17 cellular contexts compared by ENCODE assay signal in genomic region chr1:67700220-67700619, GRCh38. TPM values are rescaled to one million over a fixed set of nuclear protein-coding genes. Genes with fewer than 3 reads are reported as not detected.
DNase-seq lines count a peak whose midpoint lies in the region; ATAC-seq and TF ChIP-seq lines count a peak whose summit lies in the region.
"Had no signal": no experiment of that assay in that cellular context is flagged by ENCODE, and none has a peak within 500 bp of the region (broad histone marks: within the 10 kb centered on the region; RNA-seq: fewer than 3 reads in every experiment).

No MANE protein-coding gene starts in this region.

- H3K4me3 ChIP-seq in Caco-2 (ENCODE audit: low read depth, low read length) = no peak overlapping the region
- H3K4me3 ChIP-seq in HUES48 (ENCODE audit: low read depth, low read length) = no peak overlapping the region
- H3K4me3 ChIP-seq in GM23248 = no peak overlapping the region
- H3K4me3 ChIP-seq in testis = no peak overlapping the region
- H3K4me3 ChIP-seq: heart left ventricle, lung had no signal

- no peak overlapping the region for H2AFZ ChIP-seq in GM23248

- no peak for TF ChIP-seq CTCF in Caco-2 (IDR thresholded peaks at IDR 0.05; ENCODE audit: insufficient read depth in 1 of 2, low read depth in 1 of 2, low read length in 1 of 2, severe bottlenecking in 1 of 2, unreplicated experiment in 1 of 2)
- TF ChIP-seq CTCF in mesothelial cell of epicardium (IDR thresholded peaks at IDR 0.05; ENCODE audit: unreplicated experiment) = no peak
- TF ChIP-seq CTCF in testis (IDR thresholded peaks at IDR 0.05) = no peak

- H3K27me3 ChIP-seq in Caco-2 (replicated peaks; ENCODE audit: control insufficient read depth, insufficient read depth, low read length) = no peaks in the 10 kb centered on the region
- H3K27me3 ChIP-seq in HUES48 (ENCODE audit: control insufficient read depth, insufficient read depth, low read length) = no peaks in the 10 kb centered on the region
- no peaks in the 10 kb centered on the region for H3K27me3 ChIP-seq in GM23248 (replicated peaks; ENCODE audit: insufficient read depth)
- H3K27me3 ChIP-seq in testis = no peaks in the 10 kb centered on the region
- H3K27me3 ChIP-seq: heart left ventricle had no signal

- CTCF ChIA-PET in Caco-2 (lab: Charles Lee) = interaction anchor here (0.6 to 1.7 kb wide), 15 partner anchors 13 to 852 kb away, joined by 3 to 8 read pairs (median 3); partner anchors contain the start of gene GADD45A

- H3F3A ChIP-seq in GM23248 (ENCODE audit: insufficient read depth) = peaks cover 18% of the 10 kb centered on the region; the same call in 1 of the 2 replicates

- H3K9me3 Mint-ChIP-seq in Caco-2 (ENCODE audit: unreplicated experiment) = no peaks in the 10 kb centered on the region
- H3K9me3 Mint-ChIP-seq in activated naive CD8-positive, alpha-beta T cell (ENCODE audit: low read depth) = no peaks in the 10 kb centered on the region
- no peaks in the 10 kb centered on the region for H3K9me3 Mint-ChIP-seq in mesothelial cell of epicardium
- H3K9me3 Mint-ChIP-seq: naive thymus-derived CD4-positive, alpha-beta T cell had no signal

- ATAC-seq in HG03196 (IDR thresholded peaks at IDR 0.05; ENCODE audit: unreplicated experiment) = no peak
- ATAC-seq: naive thymus-derived CD4-positive, alpha-beta T cell; T-helper 17 cell had no signal

- H3K4me2 ChIP-seq in GM23248 (ENCODE audit: unreplicated experiment) = no peak overlapping the region

- no peaks in the 10 kb centered on the region for H3K9me2 ChIP-seq in GM23248 (ENCODE audit: insufficient read depth)

- H3K27ac Mint-ChIP-seq in Caco-2 (ENCODE audit: unreplicated experiment) (peak overlapping the region; percentile 96), mesothelial cell of epicardium (peak overlapping the region; percentile 70)
- peak overlapping the region; percentile 37 for H3K27ac Mint-ChIP-seq in activated naive CD8-positive, alpha-beta T cell
- H3K27ac Mint-ChIP-seq: T-helper 17 cell had no signal

- H3K27me3 Mint-ChIP-seq in Caco-2 (ENCODE audit: insufficient read depth, unreplicated experiment) (no peaks in the 10 kb centered on the region), mesothelial cell of epicardium (ENCODE audit: low read depth) (no peaks in the 10 kb centered on the region)
- peaks cover 2% of the 10 kb centered on the region for H3K27me3 Mint-ChIP-seq in activated naive CD8-positive, alpha-beta T cell

- no peak for TF ChIP-seq POLR2A in testis (IDR thresholded peaks at IDR 0.05)

- H4K20me1 ChIP-seq in GM23248 (ENCODE audit: insufficient read depth) = no peaks in the 10 kb centered on the region

- peaks cover 19% of the 10 kb centered on the region for H3K4me1 ChIP-seq in Caco-2
- H3K4me1 ChIP-seq in HUES48 (ENCODE audit: control insufficient read depth, insufficient read depth, low read length) = peaks cover 10% of the 10 kb centered on the region
- peaks cover 10% of the 10 kb centered on the region; the same call in 1 of the 2 replicates for H3K4me1 ChIP-seq in GM23248 (ENCODE audit: insufficient read depth)
- H3K4me1 ChIP-seq in testis = no peaks in the 10 kb centered on the region

- DNase-seq in Caco-2 = no peak
- DNase-seq in mesothelial cell of epicardium (ENCODE audit: low spot score in 2 of 2, unreplicated experiment in 2 of 2) = no peak
- no peak for DNase-seq in GM23248
- DNase-seq in testis = no peak
- DNase-seq: activated effector memory CD4-positive, alpha-beta T cell treated with anti-CD3 and anti-CD28 coated beads, Interleukin-2, amount 50 U/mL, for 16 hours; anterior cingulate cortex; NCI-H1694 treated with DMSO at 0.1 percent for 48 hours; NCI-H446; SIG-M5; T-helper 17 cell; WERI-Rb-1 had no signal

- H3K27ac ChIP-seq in HUES48 (ENCODE audit: low read depth, low read length) = peak overlapping the region; percentile 69
- no peak overlapping the region for H3K27ac ChIP-seq in GM23248
- no peak overlapping the region for H3K27ac ChIP-seq in testis
- H3K27ac ChIP-seq: WERI-Rb-1 had no signal

- H3K36me3 ChIP-seq in Caco-2 (ENCODE audit: control insufficient read depth, insufficient read depth, low read length) (no peaks in the 10 kb centered on the region), HUES48 (ENCODE audit: control insufficient read depth, insufficient read depth, low read length) (no peaks in the 10 kb centered on the region; the same call in 1 of the 2 replicates), GM23248 (ENCODE audit: low read depth) (peaks cover 33% of the 10 kb centered on the region), testis (ENCODE audit: low read depth, missing control alignments) (no peaks in the 10 kb centered on the region)

- H3K79me2 ChIP-seq in GM23248 (ENCODE audit: insufficient read depth) = peaks cover 20% of the 10 kb centered on the region

- in situ Hi-C loops in GM23248 (cut with MboI) = no loop called here

- H3K9me3 ChIP-seq in Caco-2 (no peaks in the 10 kb centered on the region), HUES48 (ENCODE audit: control insufficient read depth, insufficient read depth, low read length) (no peaks in the 10 kb centered on the region), GM23248 (ENCODE audit: low read depth) (no peaks in the 10 kb centered on the region), testis (no peaks in the 10 kb centered on the region)
- H3K9me3 ChIP-seq: heart left ventricle had no signal

- H3K9ac ChIP-seq in HUES48 (ENCODE audit: low read depth, low read length) (no peak overlapping the region), GM23248 (no peak overlapping the region)

- peaks cover 16% of the 10 kb centered on the region for H3K4me1 Mint-ChIP-seq in Caco-2 (ENCODE audit: low read depth, unreplicated experiment)
- H3K4me1 Mint-ChIP-seq in activated naive CD8-positive, alpha-beta T cell (ENCODE audit: low read depth) = peaks cover 10% of the 10 kb centered on the region
- H3K4me1 Mint-ChIP-seq in mesothelial cell of epicardium = peaks cover 24% of the 10 kb centered on the region
- H3K4me1 Mint-ChIP-seq: T-helper 17 cell had no signal

- intact Hi-C loops in Caco-2 (cut with micrococcal nuclease; ENCODE audit: unreplicated experiment) (loop anchor here (1.0 to 5.0 kb wide), 4 partner anchors 15 to 128 kb away; partner anchors contain the start of gene GADD45A), testis (cut with DNase I; ENCODE audit: low total_unique reads) (no loop called here)

- POLR2A ChIA-PET in Caco-2 (lab: Charles Lee) = interaction anchor here (0.6 to 1.5 kb wide), 2 partner anchors 15 to 51 kb away, joined by 5 to 11 read pairs; partner anchors contain the start of gene GADD45A

- H3K4me3 Mint-ChIP-seq in Caco-2 (ENCODE audit: unreplicated experiment) = peak overlapping the region; percentile 65
- no peak overlapping the region for H3K4me3 Mint-ChIP-seq in activated naive CD8-positive, alpha-beta T cell
- H3K4me3 Mint-ChIP-seq in mesothelial cell of epicardium = no peak overlapping the region
- H3K4me3 Mint-ChIP-seq: naive thymus-derived CD4-positive, alpha-beta T cell; T-helper 17 cell had no signal

- 79 to 90% methylated on average over 4 of the region's 4 CpGs for WGBS in GM23248 (ENCODE audit: low coverage in 1 of 2, low lambda C conversion rate in 2 of 2, missing lambda C conversion rate in 2 of 2), 2 experiments
- WGBS in testis, 2 donors = 79 to 83% methylated on average over 4 of the region's 4 CpGs

- BruUV-seq in Caco-2 (replicated peaks; lab: Mats Ljungman, UMichigan) = TSS peak; percentile 45

- H3K36me3 Mint-ChIP-seq in Caco-2 (ENCODE audit: insufficient read depth, unreplicated experiment) (peaks cover 13% of the 10 kb centered on the region), mesothelial cell of epicardium (peaks cover 5% of the 10 kb centered on the region)
- no peaks in the 10 kb centered on the region for H3K36me3 Mint-ChIP-seq in activated naive CD8-positive, alpha-beta T cell
- H3K36me3 Mint-ChIP-seq: naive thymus-derived CD4-positive, alpha-beta T cell had no signal

RNA-seq across cellular contexts. Expression of gene GADD45A, which starts 15.2 kb away (rescaled TPM):
- total RNA-seq in Caco-2 (2022) = 58.6 and 59.0 TPM in 2 replicates
- 74.2 to 80.2 TPM (median 77.7 TPM) in 3 replicates for total RNA-seq in mesothelial cell of epicardium
- 59.4 and 72.8 TPM in 2 replicates for total RNA-seq in GM23248 (2014; rRNA removed; shearing (Covaris generic))
- 111 and 115 TPM in 2 replicates for polyA plus RNA-seq in GM23248 (2016; fragmentation: Nextera tagmentation; extraction: Ambion mirVana)
- 10 to 100 TPM; 29.8 to 47.0 TPM for total RNA-seq in testis
- polyA plus RNA-seq in testis (ENCODE audit: insufficient read depth, low read depth, low replicate concordance) = 14.9 TPM

Comparison
In these comparisons a context has a peak if more than half of its experiments do, and no peak if none do; other contexts are left out.
1. H3K27ac Mint-ChIP-seq: peak in every context shown above with its lines; median percentile 96 in Caco-2; 70 in mesothelial cell of epicardium; 37 in activated naive CD8-positive, alpha-beta T cell.